Comparison of ENCODE assay signal across 8 cellular contexts in the genomic region with DNA sequence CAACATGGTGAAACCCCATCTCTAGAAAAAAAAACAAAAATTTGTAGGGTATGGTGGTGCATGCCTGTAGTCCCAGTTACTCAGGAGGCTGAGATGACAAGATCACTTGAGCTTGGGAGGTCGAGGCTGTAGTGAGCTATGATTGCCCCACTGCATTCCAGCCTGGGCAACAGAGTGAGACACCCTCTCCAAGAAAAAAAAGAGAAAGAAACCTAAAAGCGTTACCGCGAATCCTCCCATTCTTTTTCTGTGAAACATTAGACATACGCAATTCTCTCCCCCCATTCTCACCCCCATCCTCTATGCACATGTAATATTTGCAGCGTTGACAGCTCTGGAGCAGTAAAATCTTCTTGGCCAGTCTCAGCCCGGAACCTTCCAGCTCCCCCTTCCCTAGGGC. TPM values are rescaled to one million over a fixed set of nuclear protein-coding genes. Genes with fewer than 3 reads are reported as not detected.
DNase-seq lines count a peak whose midpoint lies in the region; ATAC-seq and TF ChIP-seq lines count a peak whose summit lies in the region.

No MANE protein-coding gene starts in this region.

- POLR2A ChIA-PET in IMR-90 (lab: Charles Lee; ENCODE audit: unreplicated experiment) (interaction anchor here (0.6 kb wide), 1 partner anchor 10 kb away, joined by 4 read pairs; no protein-coding TSS in a partner anchor), MCF 10A (lab: Yijun Ruan, JAX) (interaction anchor here (0.7 to 1.7 kb wide), 10 partner anchors 10 to 429 kb away, joined by 3 to 11 read pairs (median 4); partner anchors contain the start of genes CKAP5 and CSTPP1)

- intact Hi-C loops in IMR-90 (cut with micrococcal nuclease), result no loop called here
- intact Hi-C loops in MCF 10A (cut with micrococcal nuclease), result no loop called here
- intact Hi-C loops in lower lobe of right lung (cut with DNase I), result no loop called here

- peaks cover 22% of the 10 kb centered on the region for H3K4me1 Mint-ChIP-seq in MCF 10A (ENCODE audit: insufficient read depth, unreplicated experiment)

- H3K9me3 ChIP-seq in IMR-90 (ENCODE audit: control insufficient read depth, insufficient read depth, low read length), result no peaks in the 10 kb centered on the region
- H3K9me3 ChIP-seq in lower lobe of right lung, result no peaks in the 10 kb centered on the region
- H3K9me3 ChIP-seq in subcutaneous abdominal adipose tissue (ENCODE audit: control insufficient read depth in 5 of 5, low read length in 5 of 5), result no peaks in the 10 kb centered on the region

- dilution Hi-C loops in IMR-90 (cut with HindIII; ENCODE audit: low sequenced_read_pairs, unreplicated experiment), result no loop called here

- H3K36me3 ChIP-seq in IMR-90 (ENCODE audit: control insufficient read depth, insufficient read depth, low read length), result no peaks in the 10 kb centered on the region
- no peaks in the 10 kb centered on the region for H3K36me3 ChIP-seq in lower lobe of right lung
- no peaks in the 10 kb centered on the region for H3K36me3 ChIP-seq in subcutaneous abdominal adipose tissue (ENCODE audit: control insufficient read depth in 5 of 5, insufficient read depth in 5 of 5, low read length in 5 of 5)

- H2AK9ac ChIP-seq in IMR-90 (replicated peaks; ENCODE audit: low read depth, low read length, poor library complexity), result no peak overlapping the region

- H3K4me1 ChIP-seq in IMR-90 (ENCODE audit: control insufficient read depth, insufficient read depth, low read length), result peaks cover 13% of the 10 kb centered on the region
- peaks cover 31% of the 10 kb centered on the region for H3K4me1 ChIP-seq in lower lobe of right lung
- peaks cover 0 to 34% (median 24%) of the 10 kb centered on the region in 5 donors for H3K4me1 ChIP-seq in subcutaneous abdominal adipose tissue (ENCODE audit: control insufficient read depth in 5 of 5, insufficient read depth in 5 of 5, low read length in 5 of 5)

- DNase-seq in IMR-90, result no peak
- no peak for DNase-seq in MCF 10A (ENCODE audit: unreplicated experiment)
- no peak for DNase-seq in lower lobe of right lung
- no peak for DNase-seq in NOMO-1 treated with dmso at 0.1 percent for 144 hours (lab: John Stamatoyannopoulos, UW; ENCODE audit: unreplicated experiment)
- DNase-seq in OCI-M1 (lab: John Stamatoyannopoulos, UW), result no peak

- H3K4me3 ChIP-seq in IMR-90 (ENCODE audit: insufficient read depth, low read depth, low read length), result peak overlapping the region; percentile 59
- peak overlapping the region; percentile 62 for H3K4me3 ChIP-seq in lower lobe of right lung
- H3K4me3 ChIP-seq in subcutaneous abdominal adipose tissue (ENCODE audit: low read depth in 1 of 5, low read length in 5 of 5), result peak overlapping the region; percentile 50 to 68 (median 65)

- H3K27me3 Mint-ChIP-seq in MCF 10A (ENCODE audit: insufficient read depth, unreplicated experiment), result no peaks in the 10 kb centered on the region

- in situ Hi-C loops in IMR-90 (cut with MboI; ENCODE audit: low sequenced_read_pairs), result loop anchor here (10.0 kb wide), 1 partner anchor 239 kb away; no protein-coding TSS in a partner anchor

- TF ChIP-seq CTCF in IMR-90 (conservative IDR thresholded peaks at IDR 0.05; ENCODE audit: low read depth, low read length), result no peak
- no peak for TF ChIP-seq CTCF in MCF 10A (IDR thresholded peaks at IDR 0.05; ENCODE audit: unreplicated experiment)
- no peak for TF ChIP-seq CTCF in lower lobe of right lung (IDR thresholded peaks at IDR 0.05)

- H3K4ac ChIP-seq in IMR-90 (ENCODE audit: low read depth, low read length), result 0 out of 2 replicates have a peak overlapping the region, but pooled peaks have one; percentile 5

- H3K9ac ChIP-seq in IMR-90 (ENCODE audit: low read depth, low read length), result no peak overlapping the region
- H3K9ac ChIP-seq in subcutaneous abdominal adipose tissue (ENCODE audit: low read length in 5 of 5), result peak overlapping the region in 3 of 5 donors; percentile 36 to 57 (median 50)

- no peak overlapping the region for H2AK5ac ChIP-seq in IMR-90 (ENCODE audit: low read depth, low read length)

- H3K27ac ChIP-seq in IMR-90 (ENCODE audit: insufficient read depth, low read length), result no peak overlapping the region
- H3K27ac ChIP-seq in lower lobe of right lung, result no peak overlapping the region
- H3K27ac ChIP-seq in subcutaneous abdominal adipose tissue (ENCODE audit: low read depth, low read length), result no peak overlapping the region

- no peak overlapping the region for H2BK20ac ChIP-seq in IMR-90 (ENCODE audit: low read depth, low read length)

- peak overlapping the region; percentile 60 for H2AFZ ChIP-seq in IMR-90 (replicated peaks; ENCODE audit: low read length, poor library complexity)

- no peak overlapping the region for H3K23ac ChIP-seq in IMR-90 (ENCODE audit: low read depth, low read length)

- H2BK15ac ChIP-seq in IMR-90 (ENCODE audit: low read depth, low read length), result no peak overlapping the region

- no peak overlapping the region for H2BK120ac ChIP-seq in IMR-90 (ENCODE audit: low read depth, low read length)

- peak overlapping the region; percentile 75 for H3K4me3 Mint-ChIP-seq in MCF 10A (ENCODE audit: unreplicated experiment)

- no peak for ATAC-seq in IMR-90 (ENCODE audit: low read depth)
- ATAC-seq in lower lobe of right lung, result no peak
- no peak for ATAC-seq in GM21529 (IDR thresholded peaks at IDR 0.05; ENCODE audit: unreplicated experiment)
- no peak for ATAC-seq in HG02759 (IDR thresholded peaks at IDR 0.05; ENCODE audit: unreplicated experiment)

- TF ChIP-seq POLR2A in IMR-90 (IDR thresholded peaks at IDR 0.05; ENCODE audit: low read depth, low read length), result no peak

- H3K9me1 ChIP-seq in IMR-90 (ENCODE audit: insufficient read depth, low read length), result peaks cover 9% of the 10 kb centered on the region

- BruUV-seq in IMR-90 (replicated peaks; lab: Mats Ljungman, UMichigan), result no TSS peak
- no TSS peak for BruUV-seq in MCF 10A (replicated peaks; lab: Mats Ljungman, UMichigan)

- H3K36me3 Mint-ChIP-seq in MCF 10A (ENCODE audit: insufficient read depth, unreplicated experiment), result no peaks in the 10 kb centered on the region

- H4K91ac ChIP-seq in IMR-90 (ENCODE audit: insufficient read depth, low read depth, low read length), result no peak overlapping the region

- no peak overlapping the region for H4K5ac ChIP-seq in IMR-90 (ENCODE audit: low read depth, low read length)

- WGBS in IMR-90 (ENCODE audit: extremely low coverage in 2 of 2, insufficient read length in 1 of 2), 2 experiments, result 0% methylated on average over 2 of the region's 7 CpGs; no CpG with 5 or more reads in 1 of the 2 experiments

- no peak overlapping the region for H3K27ac Mint-ChIP-seq in MCF 10A (ENCODE audit: low read depth, unreplicated experiment)

- H4K8ac ChIP-seq in IMR-90 (ENCODE audit: low read depth in 2 of 2, low read length in 2 of 2), result peak overlapping the region in 1 of 2 experiments; percentile 43; a peak in 1 of 4 replicates

- H3K14ac ChIP-seq in IMR-90 (replicated peaks; ENCODE audit: low read depth, low read length), result no peak overlapping the region; the same call in 1 of the 2 replicates

- peaks cover 8% of the 10 kb centered on the region; the same call in 1 of the 2 replicates for H4K20me1 ChIP-seq in IMR-90 (ENCODE audit: insufficient read depth, low read length)

- H3K9me3 Mint-ChIP-seq in MCF 10A (ENCODE audit: unreplicated experiment), result no peaks in the 10 kb centered on the region

- H3K79me1 ChIP-seq in IMR-90 (ENCODE audit: low read depth in 1 of 2, low read length in 2 of 2), result peaks cover 0 to 15% of the 10 kb centered on the region in 2 experiments; a peak in 3 of 4 replicates

- CTCF ChIA-PET in IMR-90 (lab: Yijun Ruan, JAX), result interaction anchor here (0.6 to 2.1 kb wide), 8 partner anchors 9 to 1031 kb away, joined by 3 to 18 read pairs (median 4); no protein-coding TSS in a partner anchor
- CTCF ChIA-PET in MCF 10A (lab: Yijun Ruan, JAX), result interaction anchor here (0.6 to 1.8 kb wide), 10 partner anchors 9 to 237 kb away, joined by 3 to 17 read pairs (median 4); no protein-coding TSS in a partner anchor

- TF ChIP-seq RAD21 in IMR-90 (IDR thresholded peaks at IDR 0.05; ENCODE audit: low read length), result no peak

- H3K27me3 ChIP-seq in IMR-90 (ENCODE audit: control insufficient read depth, insufficient read depth, low read length) (no peaks in the 10 kb centered on the region), lower lobe of right lung (ENCODE audit: low read depth) (peaks cover 54% of the 10 kb centered on the region), subcutaneous abdominal adipose tissue (ENCODE audit: control insufficient read depth in 5 of 5, insufficient read depth in 4 of 5, low read length in 5 of 5) (peaks cover 14 to 56% (median 40%) of the 10 kb centered on the region in 5 donors)

- no peak overlapping the region for H2BK5ac ChIP-seq in IMR-90 (ENCODE audit: low read depth, low read length, poor library complexity, severe bottlenecking)

- H3K18ac ChIP-seq in IMR-90 (ENCODE audit: low read depth, low read length), result no peak overlapping the region

- H3K4me2 ChIP-seq in IMR-90 (ENCODE audit: low read depth, low read length), result peak overlapping the region; percentile 91

- H3K56ac ChIP-seq in IMR-90 (ENCODE audit: extremely low read depth, insufficient read depth, low read length), result no peak overlapping the region

TF ChIP-seq in IMR-90, 13 proteins besides CTCF, POLR2A, EP300 and RAD21 (continues in another document):
- TF ChIP-seq RFX5 (IDR thresholded peaks at IDR 0.05; ENCODE audit: low read depth, low read length) (no peak), CHD1 (IDR thresholded peaks at IDR 0.05; ENCODE audit: low read depth, low read length) (no peak), MAFK (IDR thresholded peaks at IDR 0.05; ENCODE audit: low read depth, low read length) (no peak), SMC3 (IDR thresholded peaks at IDR 0.05; ENCODE audit: low read depth, low read length) (no peak), MAZ (IDR thresholded peaks at IDR 0.05; ENCODE audit: borderline replicate concordance, low read depth, low read length) (no peak), RCOR1 (IDR thresholded peaks at IDR 0.05; ENCODE audit: insufficient replicate concordance, low read length) (no peak)

RNA-seq across cellular contexts. Expression of gene LRP4, which starts 2.1 kb away (rescaled TPM):
- total RNA-seq in IMR-90 (2012; rRNA removed) (3.9 and 4.1 TPM in 2 replicates), MCF 10A (2022) (0.88 and 1.0 TPM in 2 replicates), lower lobe of right lung (6.6 TPM)
- 5.1 and 5.8 TPM in 2 replicates for polyA plus RNA-seq in IMR-90 (2012; rRNA removed)
- 3.2 and 3.3 TPM in 2 replicates for polyA plus RNA-seq in IMR-90 (2012; cell fraction: cytosol; rRNA removed)
- polyA plus RNA-seq in IMR-90 (2012; cell fraction: nucleus; rRNA removed; ENCODE audit: low replicate concordance), result 8.7 and 11.6 TPM in 2 replicates

RNA-seq across cellular contexts. Expression of gene CSTPP1, which starts 20.3 kb away (rescaled TPM):
- total RNA-seq in IMR-90 (2012; rRNA removed) (21.1 and 22.0 TPM in 2 replicates), MCF 10A (2022) (19.2 and 22.0 TPM in 2 replicates), lower lobe of right lung (32.8 TPM)
- 35.7 and 36.6 TPM in 2 replicates for polyA plus RNA-seq in IMR-90 (2012; rRNA removed)
- 40.1 and 40.4 TPM in 2 replicates for polyA plus RNA-seq in IMR-90 (2012; cell fraction: cytosol; rRNA removed)
- 25.2 and 32.4 TPM in 2 replicates for polyA plus RNA-seq in IMR-90 (2012; cell fraction: nucleus; rRNA removed; ENCODE audit: low replicate concordance)
